In genomic region chr1:201562659-201563405, GRCh38 we compare ENCODE assay signal across 10 cellular contexts. TPM values are rescaled to one million over a fixed set of nuclear protein-coding genes. Genes with fewer than 3 reads are reported as not detected.
DNase-seq lines count a peak whose midpoint lies in the region; ATAC-seq and TF ChIP-seq lines count a peak whose summit lies in the region.
"Had no signal": no experiment of that assay in that cellular context is flagged by ENCODE, and none has a peak within 500 bp of the region (broad histone marks: within the 10 kb centered on the region; RNA-seq: fewer than 3 reads in every experiment).

No MANE protein-coding gene starts in this region.

- peaks cover 32% of the 10 kb centered on the region for H3K4me1 ChIP-seq in IMR-90 (ENCODE audit: control insufficient read depth, insufficient read depth, low read length)
- no peaks in the 10 kb centered on the region for H3K4me1 ChIP-seq in urinary bladder (ENCODE audit: insufficient read depth)

- H3K79me1 ChIP-seq in IMR-90 (ENCODE audit: low read depth in 1 of 2, low read length in 2 of 2): peaks cover 34 to 78% of the 10 kb centered on the region in 2 experiments

- POLR2A ChIA-PET in IMR-90 (lab: Charles Lee; ENCODE audit: unreplicated experiment): interaction anchor here (1.0 to 1.2 kb wide), 2 partner anchors 40 to 87 kb away, joined by 4 to 9 read pairs; no protein-coding TSS in a partner anchor

- ATAC-seq in IMR-90 (ENCODE audit: low read depth) (peak; percentile 72), GM18870 (IDR thresholded peaks at IDR 0.05; ENCODE audit: unreplicated experiment) (no peak)
- ATAC-seq: natural killer cell, WTC11 had no signal

- H2BK20ac ChIP-seq in IMR-90 (ENCODE audit: low read depth, low read length): peak overlapping the region; percentile 91

- CTCF ChIA-PET in IMR-90 (lab: Yijun Ruan, JAX): interaction anchor here (1.0 to 1.8 kb wide), 2 partner anchors 87 to 141 kb away, joined by 3 to 4 read pairs; no protein-coding TSS in a partner anchor

- TF ChIP-seq RAD21 in IMR-90 (IDR thresholded peaks at IDR 0.05; ENCODE audit: low read length): peak; percentile 12

- peak overlapping the region; percentile 42; the same call in 2 of the 3 replicates for H2BK15ac ChIP-seq in IMR-90 (ENCODE audit: low read depth, low read length)

- in situ Hi-C loops in IMR-90 (cut with MboI; ENCODE audit: low sequenced_read_pairs): loop anchor here (5.0 to 10.0 kb wide), 2 partner anchors 62 to 84 kb away; no protein-coding TSS in a partner anchor

- peak overlapping the region; percentile 5 for H4K5ac ChIP-seq in IMR-90 (ENCODE audit: low read depth, low read length)

- H4K91ac ChIP-seq in IMR-90 (ENCODE audit: insufficient read depth, low read depth, low read length): peak overlapping the region; percentile 99

- H3K9ac ChIP-seq in IMR-90 (ENCODE audit: low read depth, low read length): peak overlapping the region; percentile 21

- H2AK9ac ChIP-seq in IMR-90 (replicated peaks; ENCODE audit: low read depth, low read length, poor library complexity): peak overlapping the region; percentile 92

- H3K36me3 ChIP-seq in IMR-90 (ENCODE audit: control insufficient read depth, insufficient read depth, low read length) (no peaks in the 10 kb centered on the region; the same call in 1 of the 2 replicates), urinary bladder (ENCODE audit: insufficient read depth) (no peaks in the 10 kb centered on the region)

- DNase-seq in IMR-90 (peak; percentile 97), coronary artery (ENCODE audit: low spot score) (peak; percentile 66), lung microvascular endothelial cell (ENCODE audit: low read depth in 2 of 2) (peak; percentile 74 to 83), iPS-NIHi7 (ENCODE audit: extremely low spot score) (no peak), GM20000 (ENCODE audit: low spot score) (no peak), activated gamma-delta T cell treated with Interleukin-2 at 50 U/mL for 16 hours (no peak)
- DNase-seq: natural killer cell had no signal

- H3K4me2 ChIP-seq in IMR-90 (ENCODE audit: low read depth, low read length): peak overlapping the region; percentile 11; the same call in 1 of the 2 replicates

- H2BK120ac ChIP-seq in IMR-90 (ENCODE audit: low read depth, low read length): peak overlapping the region; percentile 93

- peak; percentile 61 for TF ChIP-seq POLR2A in IMR-90 (IDR thresholded peaks at IDR 0.05; ENCODE audit: low read depth, low read length)

- H3K27me3 ChIP-seq in IMR-90 (ENCODE audit: control insufficient read depth, insufficient read depth, low read length): no peaks in the 10 kb centered on the region

- H4K8ac ChIP-seq in IMR-90 (ENCODE audit: low read depth in 2 of 2, low read length in 2 of 2): peak overlapping the region; percentile 47 to 93

- TF ChIP-seq CTCF in IMR-90 (conservative IDR thresholded peaks at IDR 0.05; ENCODE audit: low read depth, low read length): no peak
- TF ChIP-seq CTCF in coronary artery (IDR thresholded peaks at IDR 0.05): no peak
- no peak for TF ChIP-seq CTCF in GM20000 (IDR thresholded peaks at IDR 0.05; ENCODE audit: extremely low read depth, missing control alignments)

- peaks cover 11% of the 10 kb centered on the region for H4K20me1 ChIP-seq in IMR-90 (ENCODE audit: insufficient read depth, low read length)

- peak overlapping the region; percentile 40 for H3K18ac ChIP-seq in IMR-90 (ENCODE audit: low read depth, low read length)

- peak overlapping the region; percentile 89 for H2AK5ac ChIP-seq in IMR-90 (ENCODE audit: low read depth, low read length)

- peak overlapping the region; percentile 82 for H3K27ac ChIP-seq in IMR-90 (ENCODE audit: insufficient read depth, low read length)
- peak overlapping the region; percentile 3 to 43 for H3K27ac ChIP-seq in coronary artery
- peak overlapping the region; percentile 27 for H3K27ac ChIP-seq in urinary bladder (ENCODE audit: low read depth)

- H3K9me1 ChIP-seq in IMR-90 (ENCODE audit: insufficient read depth, low read length): peaks cover 27% of the 10 kb centered on the region

- peak overlapping the region; percentile 85 for H3K14ac ChIP-seq in IMR-90 (replicated peaks; ENCODE audit: low read depth, low read length)

- H3K9me3 ChIP-seq in IMR-90 (ENCODE audit: control insufficient read depth, insufficient read depth, low read length): no peaks in the 10 kb centered on the region

- peak overlapping the region; percentile 64 for H2AFZ ChIP-seq in IMR-90 (replicated peaks; ENCODE audit: low read length, poor library complexity)

- H2BK5ac ChIP-seq in IMR-90 (ENCODE audit: low read depth, low read length, poor library complexity, severe bottlenecking): peak overlapping the region; percentile 99

- no TSS peak for BruUV-seq in IMR-90 (replicated peaks; lab: Mats Ljungman, UMichigan)

- peak overlapping the region; percentile 82 for H3K23ac ChIP-seq in IMR-90 (ENCODE audit: low read depth, low read length)

- dilution Hi-C loops in IMR-90 (cut with HindIII; ENCODE audit: low sequenced_read_pairs, unreplicated experiment): no loop called here

- H3K4ac ChIP-seq in IMR-90 (ENCODE audit: low read depth, low read length): peak overlapping the region; percentile 97

- H3K4me3 ChIP-seq in IMR-90 (ENCODE audit: insufficient read depth, low read depth, low read length) (no peak overlapping the region), coronary artery (no peak overlapping the region), urinary bladder (ENCODE audit: low read depth, low read length) (no peak overlapping the region)

- intact Hi-C loops in IMR-90 (cut with micrococcal nuclease): loop anchor here (1.0 kb wide), 2 partner anchors 21 to 86 kb away; no protein-coding TSS in a partner anchor

- 16% methylated on average over 5 of the region's 18 CpGs; no CpG with 5 or more reads in 1 of the 2 experiments for WGBS in IMR-90 (ENCODE audit: extremely low coverage in 2 of 2, insufficient read length in 1 of 2), 2 experiments
- WGBS in urinary bladder: 71% methylated on average over 18 of the region's 18 CpGs

- peak overlapping the region; percentile 92 for H3K56ac ChIP-seq in IMR-90 (ENCODE audit: extremely low read depth, insufficient read depth, low read length)

TF ChIP-seq in IMR-90, 13 proteins besides CTCF, POLR2A, EP300 and RAD21:
- peak; percentile 27; the same call in 1 of the 2 replicates for TF ChIP-seq MAFK (IDR thresholded peaks at IDR 0.05; ENCODE audit: low read depth, low read length)
- TF ChIP-seq SMC3 (IDR thresholded peaks at IDR 0.05; ENCODE audit: low read depth, low read length): peak; percentile 1; the same call in 1 of the 2 replicates
- TF ChIP-seq CHD1 (IDR thresholded peaks at IDR 0.05; ENCODE audit: low read depth, low read length): no peak; the same call in 1 of the 2 replicates
- TF ChIP-seq FOS (IDR thresholded peaks at IDR 0.05; ENCODE audit: low read depth, low read length): peak; percentile 15; the same call in 1 of the 2 replicates
- no peak for TF ChIP-seq RFX5 (IDR thresholded peaks at IDR 0.05; ENCODE audit: low read depth, low read length)
- TF ChIP-seq NFE2L2 (IDR thresholded peaks at IDR 0.05; ENCODE audit: low read depth, low read length): 0 out of 2 replicates have a peak, but pooled peaks have one; percentile 1
- TF ChIP-seq CEBPB (IDR thresholded peaks at IDR 0.05; ENCODE audit: low read depth, low read length): peak; percentile 52; the same call in 1 of the 2 replicates
- TF ChIP-seq ELK1 (IDR thresholded peaks at IDR 0.05; ENCODE audit: borderline replicate concordance, low read depth, low read length): no peak
- TF ChIP-seq USF2 (IDR thresholded peaks at IDR 0.05; ENCODE audit: low read depth, low read length): no peak
- peak; percentile 92 for TF ChIP-seq BHLHE40 (IDR thresholded peaks at IDR 0.05; ENCODE audit: low read depth, low read length)
- TF ChIP-seq RCOR1 (IDR thresholded peaks at IDR 0.05; ENCODE audit: insufficient replicate concordance, low read length): peak; percentile 75
- no peak for TF ChIP-seq MXI1 (IDR thresholded peaks at IDR 0.05; ENCODE audit: borderline replicate concordance, low read depth, low read length)
- 0 out of 2 replicates have a peak, but pooled peaks have one; percentile 47 for TF ChIP-seq MAZ (IDR thresholded peaks at IDR 0.05; ENCODE audit: borderline replicate concordance, low read depth, low read length)

RNA-seq across cellular contexts. Expression of gene NAV1, which starts 23.9 kb away (rescaled TPM):
- total RNA-seq in IMR-90 (2012; rRNA removed): 14.0 and 14.4 TPM in 2 replicates
- polyA plus RNA-seq in IMR-90 (2012; rRNA removed): 23.1 and 23.6 TPM in 2 replicates
- polyA plus RNA-seq in IMR-90 (2012; cell fraction: cytosol; rRNA removed): 11.8 and 15.2 TPM in 2 replicates
- 31.9 and 47.5 TPM in 2 replicates for polyA plus RNA-seq in IMR-90 (2012; cell fraction: nucleus; rRNA removed; ENCODE audit: low replicate concordance)
- 1.6 and 5.9 TPM in 2 replicates for total RNA-seq in lung microvascular endothelial cell
- 27.5 TPM for total RNA-seq in urinary bladder
- 19.0 TPM for polyA plus RNA-seq in urinary bladder

RNA-seq across cellular contexts. Expression of gene CSRP1, which starts 55.9 kb away (rescaled TPM):
- total RNA-seq in IMR-90 (2012; rRNA removed) (1,498 and 1,861 TPM in 2 replicates), lung microvascular endothelial cell (71.6 and 114 TPM in 2 replicates), urinary bladder (719 TPM)
- polyA plus RNA-seq in IMR-90 (2012; rRNA removed) (948 and 1,037 TPM in 2 replicates), urinary bladder (4,390 TPM)
- polyA plus RNA-seq in IMR-90 (2012; cell fraction: cytosol; rRNA removed): 955 and 1,043 TPM in 2 replicates
- polyA plus RNA-seq in IMR-90 (2012; cell fraction: nucleus; rRNA removed; ENCODE audit: low replicate concordance): 737 and 1,227 TPM in 2 replicates

Comparison
In these comparisons a context has a peak if more than half of its experiments do, and no peak if none do; other contexts are left out.
1. DNase-seq: peak in IMR-90 (single experiment), coronary artery (single experiment) and lung microvascular endothelial cell (2 of 2); none in iPS-NIHi7 (single experiment), GM20000 (single experiment) and activated gamma-delta T cell treated with Interleukin-2 at 50 U/mL for 16 hours (single experiment).
2. H3K27ac ChIP-seq: peak in every context shown above with its lines; median percentile 82 in IMR-90; 27 in urinary bladder; 23 in coronary artery.